Comparison of ENCODE assay signal across 12 cellular contexts in genomic region chr12:13594731-13595514, GRCh38.
"Had no signal": no experiment of that assay in that cellular context is flagged by ENCODE, and none has a peak within 500 bp of the region (broad histone marks: within the 10 kb centered on the region; RNA-seq: fewer than 3 reads in every experiment).

No MANE protein-coding gene starts in this region.

- DNase-seq: erythroblast; foreskin keratinocyte; left colon; naive thymus-derived CD4-positive, alpha-beta T cell; ovary; small intestine; stimulated activated CD4-positive, alpha-beta T cell treated with anti-CD3 and anti-CD28 coated beads, Interleukin-2, amount 100 ng/mL, for 48 hours; stimulated activated naive CD4-positive, alpha-beta T cell treated with Interleukin-2 at 50 U/mL for 16 hours; trophoblast cell had no signal

- H3K4me1 ChIP-seq: foreskin keratinocyte, right atrium auricular region had no signal

- H3K27me3 ChIP-seq: foreskin keratinocyte, neural progenitor cell, ovary, right atrium auricular region had no signal

- H3K36me3 Mint-ChIP-seq: neural progenitor cell had no signal

- H3K27me3 Mint-ChIP-seq: dendritic cell treated with granulocyte-macrophage colony-stimulating factor and Interleukin-4, amounts not matched to agents 40 ng/mL and 50 ng/mL, for 4 days had no signal

- H3K9me3 ChIP-seq: ovary, right atrium auricular region had no signal

- H3K27ac Mint-ChIP-seq: dendritic cell treated with granulocyte-macrophage colony-stimulating factor and Interleukin-4, amounts not matched to agents 40 ng/mL and 50 ng/mL, for 4 days; naive thymus-derived CD4-positive, alpha-beta T cell; neural progenitor cell had no signal

- H3K9me3 Mint-ChIP-seq: dendritic cell treated with granulocyte-macrophage colony-stimulating factor and Interleukin-4, amounts not matched to agents 40 ng/mL and 50 ng/mL, for 4 days; neural progenitor cell had no signal

- ATAC-seq: foreskin keratinocyte; left colon; naive thymus-derived CD4-positive, alpha-beta T cell had no signal

- H2AFZ ChIP-seq: neural progenitor cell had no signal

- H3K4me2 ChIP-seq: neural progenitor cell had no signal

- H3K27ac ChIP-seq: foreskin keratinocyte, neural progenitor cell, ovary, right atrium auricular region had no signal

- H3K9ac ChIP-seq: neural progenitor cell had no signal

- H3K4me1 Mint-ChIP-seq: neural progenitor cell had no signal

- H3K4me3 Mint-ChIP-seq: dendritic cell treated with granulocyte-macrophage colony-stimulating factor and Interleukin-4, amounts not matched to agents 40 ng/mL and 50 ng/mL, for 4 days; naive thymus-derived CD4-positive, alpha-beta T cell; neural progenitor cell had no signal

- H3K36me3 ChIP-seq: neural progenitor cell, ovary, right atrium auricular region had no signal

- H3K4me3 ChIP-seq: neural progenitor cell, ovary, right atrium auricular region had no signal
